ENCODE assay signal across 1 cellular context in the genomic region with DNA sequence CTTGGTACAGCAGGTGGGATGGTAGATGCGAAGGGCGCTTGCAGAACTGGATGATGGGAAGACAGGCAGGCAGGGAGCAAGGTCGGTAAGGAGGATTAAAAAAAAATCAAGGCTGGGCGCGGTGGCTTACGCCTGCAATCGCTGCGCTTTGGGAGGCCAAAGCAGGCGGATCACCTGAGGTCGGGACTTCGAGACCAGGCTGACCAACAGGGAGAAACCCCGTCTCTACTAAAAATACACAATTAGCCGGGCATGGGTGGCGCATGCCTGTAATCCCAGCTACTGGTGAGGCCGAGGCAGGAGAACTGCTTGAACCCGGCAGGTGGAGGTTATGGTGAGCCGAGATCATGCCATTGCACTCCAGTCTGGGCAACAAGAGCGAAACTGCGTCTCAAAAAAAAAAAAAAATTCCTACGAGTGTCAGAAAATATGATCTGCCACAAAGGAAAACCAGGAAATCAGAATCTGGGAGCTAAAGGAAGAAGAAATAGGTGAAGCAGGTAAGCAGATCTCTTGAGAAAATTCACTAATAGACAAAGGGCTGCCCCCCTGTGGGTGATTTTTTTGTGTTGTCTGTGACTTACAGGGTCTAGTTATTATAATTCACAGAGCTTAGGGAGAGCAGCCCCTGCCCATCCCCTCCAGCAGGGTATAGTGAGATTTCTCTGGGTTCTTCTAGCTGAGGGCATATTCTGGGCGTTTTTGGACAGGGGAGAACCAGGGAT.
TF ChIP-seq lines count a peak whose summit lies in the region.

No MANE protein-coding gene starts in this region.

TF ChIP-seq in H1, 55 proteins besides CTCF, POLR2A, EP300 and RAD21:
- TF ChIP-seq, protein P1, sequence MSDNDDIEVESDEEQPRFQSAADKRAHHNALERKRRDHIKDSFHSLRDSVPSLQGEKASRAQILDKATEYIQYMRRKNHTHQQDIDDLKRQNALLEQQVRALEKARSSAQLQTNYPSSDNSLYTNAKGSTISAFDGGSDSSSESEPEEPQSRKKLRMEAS (IDR thresholded peaks at IDR 0.05) = no peak
- TF ChIP-seq ASH2L (IDR thresholded peaks at IDR 0.05; ENCODE audit: low read length) (no peak), EGR1 (IDR thresholded peaks at IDR 0.05; ENCODE audit: borderline replicate concordance, low read depth, low read length) (no peak), BCL11A (IDR thresholded peaks at IDR 0.05; ENCODE audit: low read depth in 2 of 2, low read length in 2 of 2) (no peak), CEBPB (IDR thresholded peaks at IDR 0.05; ENCODE audit: low read depth, low read length) (no peak)
